32 cellular contexts compared by ENCODE assay signal in the genomic region with DNA sequence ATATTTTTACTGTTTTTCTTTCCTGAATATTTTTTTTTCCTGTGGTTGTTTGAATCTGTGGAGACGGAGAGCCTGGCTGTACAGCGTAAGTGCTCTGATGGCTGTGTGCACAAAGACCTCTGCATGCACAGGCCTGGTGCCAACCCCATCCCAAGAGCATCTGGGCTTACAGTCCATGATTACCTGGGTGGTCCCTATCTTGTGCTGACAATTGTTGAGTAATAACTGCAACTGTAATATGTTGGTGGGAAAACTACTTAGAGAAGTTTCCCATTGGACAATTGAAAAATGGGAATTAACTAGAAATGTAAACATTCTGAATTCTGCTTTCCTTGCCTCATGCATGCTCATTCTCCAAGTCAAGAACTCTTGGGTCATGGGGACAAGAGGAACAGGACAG.
"Had no signal": no experiment of that assay in that cellular context is flagged by ENCODE, and none has a peak within 500 bp of the region (broad histone marks: within the 10 kb centered on the region; RNA-seq: fewer than 3 reads in every experiment).

No MANE protein-coding gene starts in this region.

- H3K27ac Mint-ChIP-seq: activated CD4-positive, alpha-beta memory T cell treated with anti-CD3 and anti-CD28 coated beads, Interleukin-2, amount 10 ng/mL, durations not matched to agents 7 days and 5 days; activated CD8-positive, alpha-beta memory T cell treated with anti-CD3 and anti-CD28 coated beads, Interleukin-2, amount 10 ng/mL, durations not matched to agents 7 days and 5 days; activated naive CD4-positive, alpha-beta T cell treated with anti-CD3 and anti-CD28 coated beads, Interleukin-2, amount 10 ng/mL, durations not matched to agents 7 days and 5 days; activated naive CD8-positive, alpha-beta T cell; activated naive CD8-positive, alpha-beta T cell treated with anti-CD3 and anti-CD28 coated beads, Interleukin-2, amount 50 U/mL, for 24 hours had no signal

- H3K36me3 ChIP-seq: Peyer's patch, WERI-Rb-1 had no signal

- H3K27ac ChIP-seq: Peyer's patch, WERI-Rb-1 had no signal

- H3K9me3 Mint-ChIP-seq: activated CD4-positive, alpha-beta memory T cell treated with anti-CD3 and anti-CD28 coated beads, Interleukin-2, amount 10 ng/mL, durations not matched to agents 7 days and 5 days; activated naive CD4-positive, alpha-beta T cell treated with anti-CD3 and anti-CD28 coated beads, Interleukin-2, amount 10 ng/mL, durations not matched to agents 7 days and 5 days; activated naive CD8-positive, alpha-beta T cell treated with anti-CD3 and anti-CD28 coated beads, Interleukin-2, amount 50 U/mL, for 24 hours; brain had no signal

- H3K4me1 Mint-ChIP-seq: activated CD4-positive, alpha-beta memory T cell treated with anti-CD3 and anti-CD28 coated beads, Interleukin-2, amount 10 ng/mL, durations not matched to agents 7 days and 5 days; activated CD8-positive, alpha-beta memory T cell treated with anti-CD3 and anti-CD28 coated beads, Interleukin-2, amount 10 ng/mL, durations not matched to agents 7 days and 5 days; activated naive CD4-positive, alpha-beta T cell treated with anti-CD3 and anti-CD28 coated beads, Interleukin-2, amount 10 ng/mL, durations not matched to agents 7 days and 5 days; activated naive CD8-positive, alpha-beta T cell treated with anti-CD3 and anti-CD28 coated beads, Interleukin-2, amount 50 U/mL, for 24 hours had no signal

- H3K27me3 ChIP-seq: Peyer's patch had no signal

- ATAC-seq: activated CD8-positive, alpha-beta memory T cell treated with anti-CD3 and anti-CD28 coated beads, Interleukin-2, amount 10 ng/mL, durations not matched to agents 7 days and 5 days; activated naive CD8-positive, alpha-beta T cell treated with anti-CD3 and anti-CD28 coated beads, Interleukin-2, amount 50 U/mL, for 24 hours; K562; PC-3 had no signal

- H3K9me3 ChIP-seq: Peyer's patch had no signal

- DNase-seq: activated CD4-positive, alpha-beta memory T cell treated with anti-CD3 and anti-CD28 coated beads, Interleukin-2, amount 10 ng/mL, durations not matched to agents 7 days and 5 days; activated CD4-positive, alpha-beta T cell treated with anti-CD3 and anti-CD28 coated beads for 1 hour; activated CD4-positive, alpha-beta T cell treated with anti-CD3 and anti-CD28 coated beads for 48 hours; activated CD4-positive, CD25-positive, alpha-beta regulatory T cell; activated CD8-positive, alpha-beta memory T cell treated with anti-CD3 and anti-CD28 coated beads for 24 hours; activated CD8-positive, alpha-beta memory T cell treated with anti-CD3 and anti-CD28 coated beads, Interleukin-2, amount 10 ng/mL, durations not matched to agents 7 days and 5 days; activated CD8-positive, alpha-beta memory T cell treated with anti-CD3 and anti-CD28 coated beads, Interleukin-2, amount 50 U/mL, for 48 hours; activated effector memory CD4-positive, alpha-beta T cell treated with Interleukin-2 at 50 U/mL for 16 hours; activated naive CD4-positive, alpha-beta T cell treated with anti-CD3 and anti-CD28 coated beads, Interleukin-2, amount 10 ng/mL, durations not matched to agents 7 days and 5 days; activated naive CD8-positive, alpha-beta T cell treated with anti-CD3 and anti-CD28 coated beads, Interleukin-2, amount 50 U/mL, for 24 hours; activated T-cell treated with anti-CD3 and anti-CD28 coated beads, Interleukin-2, amount 50 U/mL, for 48 hours; anterior cingulate cortex; central memory CD4-positive, alpha-beta T cell; NCI-H1694; NCI-H1930; NCI-H2081 treated with DMSO at 0.1 percent for 48 hours; NCI-H2227 treated with DMSO at 0.1 percent for 48 hours; NCI-H446 treated with DMSO at 0.1 percent for 48 hours; NCI-H69; NCI-H82; NK-92 treated with Interleukin-12 subunit alpha and Interleukin-12 subunit beta, amount 100 ng/mL, for 24 hours; PC-3; Peyer's patch; RPMI8226; SW 1271; T-helper 1 cell; T-helper 2 cell; T-helper 9 cell; WERI-Rb-1 had no signal

- H3K27me3 Mint-ChIP-seq: activated naive CD8-positive, alpha-beta T cell; brain had no signal

- H3K4me1 ChIP-seq: Peyer's patch had no signal

- H3K4me3 ChIP-seq: K562, Peyer's patch had no signal

- H3K36me3 Mint-ChIP-seq: activated CD8-positive, alpha-beta memory T cell treated with anti-CD3 and anti-CD28 coated beads, Interleukin-2, amount 10 ng/mL, durations not matched to agents 7 days and 5 days; activated naive CD4-positive, alpha-beta T cell treated with anti-CD3 and anti-CD28 coated beads, Interleukin-2, amount 10 ng/mL, durations not matched to agents 7 days and 5 days; activated naive CD8-positive, alpha-beta T cell; brain had no signal

- H3K4me3 Mint-ChIP-seq: activated CD4-positive, alpha-beta memory T cell treated with anti-CD3 and anti-CD28 coated beads, Interleukin-2, amount 10 ng/mL, durations not matched to agents 7 days and 5 days; activated CD8-positive, alpha-beta memory T cell treated with anti-CD3 and anti-CD28 coated beads, Interleukin-2, amount 10 ng/mL, durations not matched to agents 7 days and 5 days; activated naive CD4-positive, alpha-beta T cell treated with anti-CD3 and anti-CD28 coated beads, Interleukin-2, amount 10 ng/mL, durations not matched to agents 7 days and 5 days; activated naive CD8-positive, alpha-beta T cell; activated naive CD8-positive, alpha-beta T cell treated with anti-CD3 and anti-CD28 coated beads, Interleukin-2, amount 50 U/mL, for 24 hours; brain had no signal
